ENCODE assay signal across 7 cellular contexts in genomic region chr9:22893196-22893843, GRCh38.
"Had no signal": no experiment of that assay in that cellular context is flagged by ENCODE, and none has a peak within 500 bp of the region (broad histone marks: within the 10 kb centered on the region; RNA-seq: fewer than 3 reads in every experiment).

No MANE protein-coding gene starts in this region.

- FAIRE-seq: H1, H54, HepG2 had no signal

- DNase-seq: H9, HCEC 1CT, KBM-7 had no signal

- H3K4me3 ChIP-seq: GM23338 had no signal

- ATAC-seq: GM23338, HepG2 had no signal
